In genomic region chr3:112857526-112857925, GRCh38 we compare ENCODE assay signal across 23 cellular contexts. TPM values are rescaled to one million over a fixed set of nuclear protein-coding genes. Genes with fewer than 3 reads are reported as not detected.
DNase-seq lines count a peak whose midpoint lies in the region; ATAC-seq and TF ChIP-seq lines count a peak whose summit lies in the region.
"Had no signal": no experiment of that assay in that cellular context is flagged by ENCODE, and none has a peak within 500 bp of the region (broad histone marks: within the 10 kb centered on the region; RNA-seq: fewer than 3 reads in every experiment).

No MANE protein-coding gene starts in this region.

- no peaks in the 10 kb centered on the region for H3K9me2 ChIP-seq in GM23248 (ENCODE audit: insufficient read depth)

- no peak for TF ChIP-seq EP300 in suprapubic skin (IDR thresholded peaks at IDR 0.05)

- H3K4me1 ChIP-seq in suprapubic skin, result no peaks in the 10 kb centered on the region
- H3K4me1 ChIP-seq in GM23248 (ENCODE audit: insufficient read depth), result no peaks in the 10 kb centered on the region
- H3K4me1 ChIP-seq: Caco-2, colonic mucosa had no signal

- no peak for DNase-seq in stimulated activated naive CD8-positive, alpha-beta T cell treated with anti-CD3 and anti-CD28 coated beads, Interleukin-15, amount 100 ng/mL, for 72 hours
- peak; percentile 7 for DNase-seq in SKM-1 (lab: John Stamatoyannopoulos, UW; ENCODE audit: unreplicated experiment)
- no peak for DNase-seq in activated T-helper 1 cell treated with anti-CD3 and anti-CD28 coated beads, Interleukin-12 subunit alpha, Interleukin-12 subunit beta, Interleukin-2, Interleukin-4 antibody, amounts not matched to agents 30 ng/mL and 10 ng/mL and 1 ng/mL, durations not matched to agents 14 hours and 24 hours and 36 hours (ENCODE audit: low spot score)
- DNase-seq in suprapubic skin (ENCODE audit: low spot score in 2 of 2), result no peak
- DNase-seq in GM23248, result no peak
- no peak for DNase-seq in NCI-H187 treated with DMSO at 0.1 percent for 48 hours (lab: John Stamatoyannopoulos, UW)
- DNase-seq: Caco-2, colonic mucosa, H7, kidney glomerular epithelial cell, NCI-H1105 treated with DMSO at 0.1 percent for 48 hours, NCI-H526 treated with DMSO at 0.1 percent for 48 hours had no signal

- no peaks in the 10 kb centered on the region for H3K36me3 Mint-ChIP-seq in stimulated activated naive CD8-positive, alpha-beta T cell treated with anti-CD3 and anti-CD28 coated beads, Interleukin-15, Interleukin-2, amounts not matched to agents 100 ng/mL and 50 ng/mL, for 24 hours (ENCODE audit: low read depth)
- H3K36me3 Mint-ChIP-seq in activated T-helper 1 cell treated with anti-CD3 and anti-CD28 coated beads, Interleukin-12 subunit alpha, Interleukin-12 subunit beta, Interleukin-2, Interleukin-4 antibody, amounts not matched to agents 30 ng/mL and 10 ng/mL and 1 ng/mL, durations not matched to agents 14 hours and 24 hours and 36 hours (ENCODE audit: low read depth), result peaks cover 5% of the 10 kb centered on the region

- H3K4me3 Mint-ChIP-seq in stimulated activated naive CD8-positive, alpha-beta T cell treated with anti-CD3 and anti-CD28 coated beads, Interleukin-15, Interleukin-2, amounts not matched to agents 100 ng/mL and 50 ng/mL, for 24 hours, result peak overlapping the region; percentile 74
- H3K4me3 Mint-ChIP-seq in stimulated activated naive CD8-positive, alpha-beta T cell treated with anti-CD3 and anti-CD28 coated beads, Interleukin-15, amount 100 ng/mL, for 72 hours, result peak overlapping the region in 1 of 2 donors; percentile 5
- H3K4me3 Mint-ChIP-seq in activated T-helper 1 cell treated with anti-CD3 and anti-CD28 coated beads, Interleukin-12 subunit alpha, Interleukin-12 subunit beta, Interleukin-2, Interleukin-4 antibody, amounts not matched to agents 30 ng/mL and 10 ng/mL and 1 ng/mL, durations not matched to agents 14 hours and 24 hours and 36 hours, result peak overlapping the region; percentile 48
- H3K4me3 Mint-ChIP-seq: WTC11 had no signal

- H3K4me1 Mint-ChIP-seq in stimulated activated naive CD8-positive, alpha-beta T cell treated with anti-CD3 and anti-CD28 coated beads, Interleukin-15, Interleukin-2, amounts not matched to agents 100 ng/mL and 50 ng/mL, for 24 hours (ENCODE audit: low read depth), result peaks cover 35% of the 10 kb centered on the region
- peaks cover 29% of the 10 kb centered on the region for H3K4me1 Mint-ChIP-seq in stimulated activated naive CD8-positive, alpha-beta T cell treated with anti-CD3 and anti-CD28 coated beads, Interleukin-15, amount 100 ng/mL, for 72 hours
- H3K4me1 Mint-ChIP-seq in activated T-helper 1 cell treated with anti-CD3 and anti-CD28 coated beads, Interleukin-12 subunit alpha, Interleukin-12 subunit beta, Interleukin-2, Interleukin-4 antibody, amounts not matched to agents 30 ng/mL and 10 ng/mL and 1 ng/mL, durations not matched to agents 14 hours and 24 hours and 36 hours (ENCODE audit: low read depth), result peaks cover 35% of the 10 kb centered on the region
- H3K4me1 Mint-ChIP-seq: WTC11 had no signal

- H3K9me3 ChIP-seq in suprapubic skin, result no peaks in the 10 kb centered on the region
- no peaks in the 10 kb centered on the region for H3K9me3 ChIP-seq in GM23248 (ENCODE audit: low read depth)
- H3K9me3 ChIP-seq: Caco-2, colonic mucosa had no signal

- TF ChIP-seq POLR2A in suprapubic skin (IDR thresholded peaks at IDR 0.05), result no peak

- H2AFZ ChIP-seq in GM23248, result no peak overlapping the region

- H3K9me3 Mint-ChIP-seq in stimulated activated naive CD8-positive, alpha-beta T cell treated with anti-CD3 and anti-CD28 coated beads, Interleukin-15, Interleukin-2, amounts not matched to agents 100 ng/mL and 50 ng/mL, for 24 hours, result peaks cover 10% of the 10 kb centered on the region
- H3K9me3 Mint-ChIP-seq in stimulated activated naive CD8-positive, alpha-beta T cell treated with anti-CD3 and anti-CD28 coated beads, Interleukin-15, amount 100 ng/mL, for 72 hours, result peaks cover 12 to 17% of the 10 kb centered on the region in 2 donors
- peaks cover 32% of the 10 kb centered on the region for H3K9me3 Mint-ChIP-seq in activated T-helper 1 cell treated with anti-CD3 and anti-CD28 coated beads, Interleukin-12 subunit alpha, Interleukin-12 subunit beta, Interleukin-2, Interleukin-4 antibody, amounts not matched to agents 30 ng/mL and 10 ng/mL and 1 ng/mL, durations not matched to agents 14 hours and 24 hours and 36 hours

- intact Hi-C loops in activated T-helper 1 cell treated with anti-CD3 and anti-CD28 coated beads, Interleukin-12 subunit alpha, Interleukin-12 subunit beta, Interleukin-2, Interleukin-4 antibody, amounts not matched to agents 30 ng/mL and 10 ng/mL and 1 ng/mL, durations not matched to agents 14 hours and 24 hours and 36 hours (cut with micrococcal nuclease), result loop anchor here (5.0 kb wide), 1 partner anchor 100 kb away; no protein-coding TSS in a partner anchor

- no peak for ATAC-seq in stimulated activated naive CD8-positive, alpha-beta T cell treated with anti-CD3 and anti-CD28 coated beads, Interleukin-15, amount 100 ng/mL, for 72 hours
- no peak for ATAC-seq in GM18909 (IDR thresholded peaks at IDR 0.05; ENCODE audit: poor library complexity, unreplicated experiment)
- ATAC-seq: SK-N-SH treated with all-trans-retinoic acid at 6 μM for 48 hours, WTC11 had no signal

- H3K36me3 ChIP-seq in suprapubic skin, result no peaks in the 10 kb centered on the region
- H3K36me3 ChIP-seq in GM23248 (ENCODE audit: low read depth), result no peaks in the 10 kb centered on the region
- H3K36me3 ChIP-seq: colonic mucosa had no signal

- H4K20me1 ChIP-seq in GM23248 (ENCODE audit: insufficient read depth), result no peaks in the 10 kb centered on the region

- no peak overlapping the region for H3K27ac ChIP-seq in suprapubic skin
- H3K27ac ChIP-seq in GM23248, result no peak overlapping the region
- H3K27ac ChIP-seq: colonic mucosa had no signal

- peak overlapping the region; percentile 27 for H3K27ac Mint-ChIP-seq in stimulated activated naive CD8-positive, alpha-beta T cell treated with anti-CD3 and anti-CD28 coated beads, Interleukin-15, Interleukin-2, amounts not matched to agents 100 ng/mL and 50 ng/mL, for 24 hours
- H3K27ac Mint-ChIP-seq in stimulated activated naive CD8-positive, alpha-beta T cell treated with anti-CD3 and anti-CD28 coated beads, Interleukin-15, amount 100 ng/mL, for 72 hours, result no peak overlapping the region
- H3K27ac Mint-ChIP-seq in activated T-helper 1 cell treated with anti-CD3 and anti-CD28 coated beads, Interleukin-12 subunit alpha, Interleukin-12 subunit beta, Interleukin-2, Interleukin-4 antibody, amounts not matched to agents 30 ng/mL and 10 ng/mL and 1 ng/mL, durations not matched to agents 14 hours and 24 hours and 36 hours, result peak overlapping the region; percentile 18
- H3K27ac Mint-ChIP-seq: progenitor cell of endocrine pancreas, WTC11 had no signal

- H3K27me3 ChIP-seq in suprapubic skin, result no peaks in the 10 kb centered on the region
- H3K27me3 ChIP-seq in GM23248 (replicated peaks; ENCODE audit: insufficient read depth), result no peaks in the 10 kb centered on the region
- H3K27me3 ChIP-seq: colonic mucosa had no signal

- TF ChIP-seq CTCF in suprapubic skin (IDR thresholded peaks at IDR 0.05), result no peak

- H3K27me3 Mint-ChIP-seq in stimulated activated naive CD8-positive, alpha-beta T cell treated with anti-CD3 and anti-CD28 coated beads, Interleukin-15, Interleukin-2, amounts not matched to agents 100 ng/mL and 50 ng/mL, for 24 hours, result no peaks in the 10 kb centered on the region
- H3K27me3 Mint-ChIP-seq in stimulated activated naive CD8-positive, alpha-beta T cell treated with anti-CD3 and anti-CD28 coated beads, Interleukin-15, amount 100 ng/mL, for 72 hours, result no peaks in the 10 kb centered on the region
- no peaks in the 10 kb centered on the region for H3K27me3 Mint-ChIP-seq in activated T-helper 1 cell treated with anti-CD3 and anti-CD28 coated beads, Interleukin-12 subunit alpha, Interleukin-12 subunit beta, Interleukin-2, Interleukin-4 antibody, amounts not matched to agents 30 ng/mL and 10 ng/mL and 1 ng/mL, durations not matched to agents 14 hours and 24 hours and 36 hours (ENCODE audit: insufficient read depth)
- H3K27me3 Mint-ChIP-seq: progenitor cell of endocrine pancreas had no signal

- no peaks in the 10 kb centered on the region for H3F3A ChIP-seq in GM23248 (ENCODE audit: insufficient read depth)

- H3K79me2 ChIP-seq in GM23248 (ENCODE audit: insufficient read depth), result no peaks in the 10 kb centered on the region

- H3K4me3 ChIP-seq in suprapubic skin (no peak overlapping the region), GM23248 (no peak overlapping the region)
- H3K4me3 ChIP-seq: colonic mucosa had no signal

- H3K4me2 ChIP-seq in GM23248 (ENCODE audit: unreplicated experiment), result no peak overlapping the region

- in situ Hi-C loops in GM23248 (cut with MboI), result no loop called here

- no peak overlapping the region for H3K9ac ChIP-seq in GM23248

RNA-seq across cellular contexts. Expression of gene CD200R1L, which starts 10.9 kb away (rescaled TPM):
- not detected in 2 replicates for total RNA-seq in activated T-helper 1 cell treated with anti-CD3 and anti-CD28 coated beads, Interleukin-12 subunit alpha, Interleukin-12 subunit beta, Interleukin-2, Interleukin-4 antibody, amounts not matched to agents 30 ng/mL and 10 ng/mL and 1 ng/mL, durations not matched to agents 14 hours and 24 hours and 36 hours
- not detected for total RNA-seq in suprapubic skin
- total RNA-seq in GM23248 (2014; rRNA removed; shearing (Covaris generic)), result not detected in 2 replicates
- polyA plus RNA-seq in GM23248 (2016; fragmentation: Nextera tagmentation; extraction: Ambion mirVana), result not detected in 2 replicates
- total RNA-seq: Caco-2, colonic mucosa, endothelial cell of umbilical vein, fibroblast of villous mesenchyme, H7, mesenteric fat pad, progenitor cell of endocrine pancreas, subcutaneous adipose tissue, WTC11 had no signal
- polyA plus RNA-seq: AG04450, endothelial cell of umbilical vein, neural cell had no signal

Comparison
In these comparisons a context has a peak if more than half of its experiments do, and no peak if none do; other contexts are left out.
1. H3K27ac Mint-ChIP-seq: peak in stimulated activated naive CD8-positive, alpha-beta T cell treated with anti-CD3 and anti-CD28 coated beads, Interleukin-15, Interleukin-2, amounts not matched to agents 100 ng/mL and 50 ng/mL, for 24 hours (single experiment) and activated T-helper 1 cell treated with anti-CD3 and anti-CD28 coated beads, Interleukin-12 subunit alpha, Interleukin-12 subunit beta, Interleukin-2, Interleukin-4 antibody, amounts not matched to agents 30 ng/mL and 10 ng/mL and 1 ng/mL, durations not matched to agents 14 hours and 24 hours and 36 hours (single experiment); none in stimulated activated naive CD8-positive, alpha-beta T cell treated with anti-CD3 and anti-CD28 coated beads, Interleukin-15, amount 100 ng/mL, for 72 hours (0 of 2).